ENCODE assay signal across 7 cellular contexts in the genomic region with DNA sequence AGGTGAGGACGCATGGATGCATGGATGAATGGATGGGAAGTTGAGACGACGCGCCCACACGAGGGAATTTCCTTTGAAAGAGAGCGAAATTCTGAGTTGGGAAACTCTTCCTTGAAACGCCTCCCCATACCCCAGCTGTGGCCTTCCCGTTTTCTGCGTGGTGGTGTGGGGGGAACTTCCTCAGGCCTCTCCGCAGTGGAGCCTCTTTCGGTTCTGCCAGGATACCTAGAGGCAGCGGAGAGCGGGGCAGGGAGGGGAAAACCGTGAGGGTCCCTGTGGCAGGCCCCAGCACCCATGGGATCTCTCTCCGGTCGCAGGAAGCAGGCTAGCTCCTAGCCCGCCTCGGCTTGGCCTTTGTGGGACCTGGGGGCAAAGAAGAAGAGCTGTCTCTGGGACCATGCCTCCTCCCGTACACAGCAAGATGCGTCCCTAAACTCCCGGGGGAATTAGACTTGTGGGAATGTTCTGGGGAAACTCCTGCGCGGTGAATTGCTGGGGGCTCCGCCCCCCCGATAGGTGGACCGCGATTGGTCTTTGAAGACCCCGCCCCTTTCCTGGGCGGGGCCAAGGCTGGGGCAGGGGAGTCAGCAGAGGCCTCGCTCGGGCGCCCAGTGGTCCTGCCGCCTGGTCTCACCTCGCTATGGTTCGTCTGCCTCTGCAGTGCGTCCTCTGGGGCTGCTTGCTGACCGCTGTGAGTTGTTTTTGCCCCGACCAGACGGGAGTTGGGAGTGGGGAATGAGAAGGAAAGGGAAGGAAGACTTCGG. TPM values are rescaled to one million over a fixed set of nuclear protein-coding genes. Genes with fewer than 3 reads are reported as not detected.
DNase-seq lines count a peak whose midpoint lies in the region; ATAC-seq and TF ChIP-seq lines count a peak whose summit lies in the region.

A gene (plus strand): TSS at position 611 of the 764 bp plus-strand sequence. CDS start 30 bp downstream, at position 641.

- H3K4me3 ChIP-seq in PC-9 (no peak within 1 kb of the TSS), fibroblast of villous mesenchyme (ENCODE audit: low read depth, low read length) (peak within 1 kb of the TSS; percentile 52)

- no peaks in the 10 kb centered on the region for H3K9me2 ChIP-seq in PC-9 (ENCODE audit: insufficient read depth)

- BruUV-seq in PC-9 (replicated peaks; lab: Mats Ljungman, UMichigan): no TSS peak

- no peaks in the 10 kb centered on the region for H3K36me3 Mint-ChIP-seq in neural crest cell (ENCODE audit: low read depth)

- H3K4me1 ChIP-seq in PC-9 (replicated peaks; ENCODE audit: insufficient read depth): no peaks in the 10 kb centered on the region

- H3K79me2 ChIP-seq in PC-9 (ENCODE audit: low read depth): no peaks in the 10 kb centered on the region

- CTCF ChIA-PET in PC-9 (lab: Charles Lee): no interaction called here

- TF ChIP-seq CTCF in PC-9 (conservative IDR thresholded peaks at IDR 0.05) (no peak), fibroblast of villous mesenchyme (IDR thresholded peaks at IDR 0.05; ENCODE audit: insufficient read depth, low read depth, low read length) (no peak), neural crest cell (conservative IDR thresholded peaks at IDR 0.05) (no peak)

- intact Hi-C loops in PC-9 (cut with micrococcal nuclease; ENCODE audit: unreplicated experiment): no loop called here

- H4K20me1 ChIP-seq in PC-9 (ENCODE audit: insufficient read depth): no peaks in the 10 kb centered on the region

- peaks cover 27% of the 10 kb centered on the region for H3K27me3 ChIP-seq in PC-9 (ENCODE audit: insufficient read depth, low read depth)

- peak within 1 kb of the TSS; percentile 94 for H3K4me3 Mint-ChIP-seq in neural crest cell
- H3K4me3 Mint-ChIP-seq in stimulated activated naive CD8-positive, alpha-beta T cell treated with anti-CD3 and anti-CD28 coated beads, Interleukin-15, amount 100 ng/mL, for 72 hours: peak within 1 kb of the TSS; percentile 97 to 99

- H3K36me3 ChIP-seq in PC-9 (ENCODE audit: low read depth): no peaks in the 10 kb centered on the region

- H3K9me3 Mint-ChIP-seq in neural crest cell: no peaks in the 10 kb centered on the region
- H3K9me3 Mint-ChIP-seq in stimulated activated naive CD8-positive, alpha-beta T cell treated with anti-CD3 and anti-CD28 coated beads, Interleukin-15, amount 100 ng/mL, for 72 hours: no peaks in the 10 kb centered on the region

- H2AFZ ChIP-seq in PC-9: no peak within 1 kb of the TSS

- H3K27ac Mint-ChIP-seq in neural crest cell (ENCODE audit: unreplicated experiment): peak within 1 kb of the TSS; percentile 92
- peak within 1 kb of the TSS; percentile 46 to 86 for H3K27ac Mint-ChIP-seq in stimulated activated naive CD8-positive, alpha-beta T cell treated with anti-CD3 and anti-CD28 coated beads, Interleukin-15, amount 100 ng/mL, for 72 hours

- POLR2A ChIA-PET in PC-9 (lab: Charles Lee; ENCODE audit: unreplicated experiment): no interaction called here

- peaks cover 10% of the 10 kb centered on the region for H3K4me1 Mint-ChIP-seq in neural crest cell
- peaks cover 19% of the 10 kb centered on the region for H3K4me1 Mint-ChIP-seq in stimulated activated naive CD8-positive, alpha-beta T cell treated with anti-CD3 and anti-CD28 coated beads, Interleukin-15, amount 100 ng/mL, for 72 hours

- DNase-seq in PC-9: peak in 1 of 2 experiments; percentile 78
- DNase-seq in activated effector memory CD4-positive, alpha-beta T cell treated with anti-CD3 and anti-CD28 coated beads, Interleukin-2, amount 50 U/mL, for 16 hours: peak; percentile 89
- DNase-seq in fibroblast of villous mesenchyme (ENCODE audit: low read depth): peak; percentile 70
- peak; percentile 71 for DNase-seq in neural crest cell (ENCODE audit: low read depth, low spot score)
- peak; percentile 61 to 72 for DNase-seq in stimulated activated naive CD8-positive, alpha-beta T cell treated with anti-CD3 and anti-CD28 coated beads, Interleukin-15, amount 100 ng/mL, for 72 hours

- H3F3A ChIP-seq in PC-9 (ENCODE audit: insufficient read depth, low read depth): no peaks in the 10 kb centered on the region

- no peaks in the 10 kb centered on the region for H3K9me3 ChIP-seq in PC-9 (ENCODE audit: insufficient read depth, low read depth)

- TF ChIP-seq POLR2A in GM18526 (IDR thresholded peaks at IDR 0.05; ENCODE audit: extremely low read depth, insufficient read length): peak; percentile 96

- no peak within 1 kb of the TSS for H3K27ac ChIP-seq in PC-9

- H3K27me3 Mint-ChIP-seq in neural crest cell (ENCODE audit: low read depth): peaks cover 38% of the 10 kb centered on the region
- H3K27me3 Mint-ChIP-seq in stimulated activated naive CD8-positive, alpha-beta T cell treated with anti-CD3 and anti-CD28 coated beads, Interleukin-15, amount 100 ng/mL, for 72 hours: peaks cover 39% of the 10 kb centered on the region

- H3K4me2 ChIP-seq in PC-9: no peak within 1 kb of the TSS

- ATAC-seq in HG02970 (IDR thresholded peaks at IDR 0.05; ENCODE audit: low FRiP score, unreplicated experiment): peak; percentile 77
- peak; percentile 92 for ATAC-seq in stimulated activated naive CD8-positive, alpha-beta T cell treated with anti-CD3 and anti-CD28 coated beads, Interleukin-15, amount 100 ng/mL, for 72 hours

RNA-seq across cellular contexts. Expression of the gene that starts here (rescaled TPM):
- total RNA-seq in PC-9 (2021): 7.3 and 13.6 TPM in 2 replicates
- 0.43 and 0.97 TPM in 2 replicates for total RNA-seq in fibroblast of villous mesenchyme
- 4.2 and 4.8 TPM in 2 replicates for total RNA-seq in neural crest cell

Comparison
In these comparisons a context has a peak if more than half of its experiments do, and no peak if none do; other contexts are left out.
1. Peak in DNase-seq and H3K4me3 ChIP-seq in fibroblast of villous mesenchyme; RNA of the gene not detected or under 1 TPM.